Comparison of ENCODE assay signal across 8 cellular contexts in genomic region chr9:15306757-15307522, GRCh38. TPM values are rescaled to one million over a fixed set of nuclear protein-coding genes. Genes with fewer than 3 reads are reported as not detected.
DNase-seq lines count a peak whose midpoint lies in the region; ATAC-seq and TF ChIP-seq lines count a peak whose summit lies in the region.

Gene TTC39B, minus strand, starts transcription at chr9:15307216. Its CDS starts 91 bp downstream, at chr9:15307125.

- peak; percentile 85 for DNase-seq in Ammon's horn (ENCODE audit: low spot score)
- peak; percentile 87 for DNase-seq in NCI-H446 treated with DMSO at 0.1 percent for 48 hours (lab: John Stamatoyannopoulos, UW)
- peak; percentile 80 for DNase-seq in activated CD4-positive, alpha-beta T cell treated with anti-CD3 and anti-CD28 coated beads, Interleukin-2, amount 10 ng/mL, durations not matched to agents 7 days and 5 days
- DNase-seq in dermis microvascular lymphatic vessel endothelial cell (ENCODE audit: low read depth in 2 of 2) = peak; percentile 71 to 90
- DNase-seq in stimulated activated CD4-positive, alpha-beta T cell treated with anti-CD3 and anti-CD28 coated beads, Interleukin-2, amount 100 ng/mL, for 48 hours = peak; percentile 78

- peaks cover 2% of the 10 kb centered on the region for H3K9me3 Mint-ChIP-seq in activated CD4-positive, alpha-beta T cell treated with anti-CD3 and anti-CD28 coated beads, Interleukin-2, amount 10 ng/mL, durations not matched to agents 7 days and 5 days

- peak within 1 kb of the TSS; percentile 88 to 97 (median 97) for H3K4me3 ChIP-seq in liver (ENCODE audit: low read depth in 1 of 3, low read length in 3 of 3)

- peak; percentile 42 to 60 for TF ChIP-seq RAD21 in liver (IDR thresholded peaks at IDR 0.05)

- H3K36me3 ChIP-seq in liver (ENCODE audit: control insufficient read depth in 4 of 4, insufficient read depth in 3 of 4, low read depth in 1 of 4, low read length in 3 of 4) = no peaks in the 10 kb centered on the region

- H3K27me3 Mint-ChIP-seq in activated CD4-positive, alpha-beta T cell treated with anti-CD3 and anti-CD28 coated beads, Interleukin-2, amount 10 ng/mL, durations not matched to agents 7 days and 5 days = no peaks in the 10 kb centered on the region

- peak within 1 kb of the TSS; percentile 62 to 84 for H3K27ac ChIP-seq in liver (ENCODE audit: low read depth in 1 of 2, low read length in 2 of 2)

- peak; percentile 53 for TF ChIP-seq POLR2A in GM19099 (IDR thresholded peaks at IDR 0.05; ENCODE audit: extremely low read depth, insufficient read length, low read depth)

- H3K4me1 Mint-ChIP-seq in activated CD4-positive, alpha-beta T cell treated with anti-CD3 and anti-CD28 coated beads, Interleukin-2, amount 10 ng/mL, durations not matched to agents 7 days and 5 days = peaks cover 61% of the 10 kb centered on the region

- POLR2A ChIA-PET in activated CD4-positive, alpha-beta T cell treated with anti-CD3 and anti-CD28 coated beads, Interleukin-2, amount 10 ng/mL, durations not matched to agents 7 days and 5 days (lab: Charles Lee) = interaction anchor here (0.7 kb wide), 1 partner anchor 11 kb away, joined by 3 read pairs; no protein-coding TSS in a partner anchor

- peak within 1 kb of the TSS; percentile 69 to 73 for H3K9ac ChIP-seq in liver (ENCODE audit: low read depth in 1 of 2, low read length in 2 of 2)

- peaks cover 0 to 20% (median 14%) of the 10 kb centered on the region in 4 donors for H3K4me1 ChIP-seq in liver (ENCODE audit: control insufficient read depth in 4 of 4, insufficient read depth in 4 of 4, low read length in 3 of 4)

- H3K9me3 ChIP-seq in liver (ENCODE audit: control insufficient read depth in 4 of 4, low read length in 3 of 4) = no peaks in the 10 kb centered on the region

- no peaks in the 10 kb centered on the region for H3K27me3 ChIP-seq in liver (ENCODE audit: control insufficient read depth in 4 of 4, insufficient read depth in 4 of 4, low read length in 3 of 4)

- peak; percentile 92 for ATAC-seq in HG03354 (IDR thresholded peaks at IDR 0.05; ENCODE audit: poor library complexity, severe bottlenecking, unreplicated experiment)

- TF ChIP-seq CTCF in liver (IDR thresholded peaks at IDR 0.05; ENCODE audit: low read depth, low read length, missing input control) = no peak

- under 1% methylated on average over 67 of the region's 67 CpGs for WGBS in liver

- H3K36me3 Mint-ChIP-seq in activated CD4-positive, alpha-beta T cell treated with anti-CD3 and anti-CD28 coated beads, Interleukin-2, amount 10 ng/mL, durations not matched to agents 7 days and 5 days (ENCODE audit: low read depth) = peaks cover 20% of the 10 kb centered on the region

- peak within 1 kb of the TSS; percentile 97 for H3K4me3 Mint-ChIP-seq in activated CD4-positive, alpha-beta T cell treated with anti-CD3 and anti-CD28 coated beads, Interleukin-2, amount 10 ng/mL, durations not matched to agents 7 days and 5 days

- peak within 1 kb of the TSS; percentile 97 for H3K27ac Mint-ChIP-seq in activated CD4-positive, alpha-beta T cell treated with anti-CD3 and anti-CD28 coated beads, Interleukin-2, amount 10 ng/mL, durations not matched to agents 7 days and 5 days

- CTCF ChIA-PET in activated CD4-positive, alpha-beta T cell treated with anti-CD3 and anti-CD28 coated beads, Interleukin-2, amount 10 ng/mL, durations not matched to agents 7 days and 5 days (lab: Charles Lee) = interaction anchor here (0.6 to 2.8 kb wide), 7 partner anchors 8 to 162 kb away, joined by 3 to 12 read pairs (median 4); no protein-coding TSS in a partner anchor

TF ChIP-seq in liver, 16 proteins besides CTCF, POLR2A, EP300 and RAD21:
- TF ChIP-seq HNF4A (conservative IDR thresholded peaks at IDR 0.05) (peak in 1 of 2 donors; percentile 8), REST (IDR thresholded peaks at IDR 0.05) (peak; percentile 65), EGR1 (IDR thresholded peaks at IDR 0.05; ENCODE audit: low read depth in 2 of 2) (peak; percentile 38 to 49), YY1 (IDR thresholded peaks at IDR 0.05) (peak; percentile 81), SP1 (IDR thresholded peaks at IDR 0.05) (peak; percentile 71), GABPA (IDR thresholded peaks at IDR 0.05 in 1 of 2, conservative IDR thresholded peaks at IDR 0.05 in 1 of 2) (peak in 1 of 2 donors; percentile 67), RXRA (IDR thresholded peaks at IDR 0.05) (peak in 1 of 2 donors; percentile 19), FOXA2 (IDR thresholded peaks at IDR 0.05) (no peak), MAX (IDR thresholded peaks at IDR 0.05) (no peak), NR2F2 (IDR thresholded peaks at IDR 0.05) (peak; percentile 10)

RNA-seq across cellular contexts. Expression of gene TTC39B, which starts in this region (rescaled TPM):
- total RNA-seq in activated CD4-positive, alpha-beta T cell treated with anti-CD3 and anti-CD28 coated beads, Interleukin-2, amount 10 ng/mL, durations not matched to agents 7 days and 5 days = 10 to 100 TPM; 25.5 to 27.0 TPM
- total RNA-seq in dermis microvascular lymphatic vessel endothelial cell (1.3 and 2.0 TPM in 2 replicates), liver (10 to 100 TPM in 1 of 2 donors, 1 to 10 TPM in 1; 2.4 to 11.7 TPM)
- polyA plus RNA-seq in liver = 1 to 10 TPM; 1.8 to 3.1 TPM

Comparison
In these comparisons a context has a peak if more than half of its experiments do, and no peak if none do; other contexts are left out.
1. Peak in every context shown above with its lines: DNase-seq, ATAC-seq, H3K4me3 ChIP-seq and H3K27ac ChIP-seq.